ENCODE assay signal across 1 cellular context in the genomic region with DNA sequence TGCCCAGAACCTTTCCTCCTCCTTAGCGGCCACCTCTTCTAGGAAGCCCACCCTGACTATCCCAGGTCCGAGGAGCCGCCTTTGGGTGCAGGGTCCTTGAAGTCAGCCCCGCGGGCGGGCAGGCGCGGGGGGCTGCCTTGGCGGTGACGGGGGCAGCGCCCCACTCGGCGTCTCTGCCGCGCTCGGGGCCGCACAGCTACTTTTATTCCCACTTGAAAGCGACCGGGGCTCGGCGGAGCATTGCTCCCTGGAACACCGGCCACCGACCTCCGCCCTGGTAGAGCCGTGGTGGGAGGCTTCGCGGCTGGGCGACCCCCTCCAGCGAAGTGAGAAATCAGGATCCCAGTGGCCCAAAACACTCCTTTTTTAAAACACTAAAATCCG.
TF ChIP-seq lines count a peak whose summit lies in the region.

No MANE protein-coding gene starts in this region.

TF ChIP-seq in endothelial cell of umbilical vein, 7 proteins besides CTCF, POLR2A, EP300 and RAD21:
- TF ChIP-seq GATA2 (IDR thresholded peaks at IDR 0.05; ENCODE audit: insufficient read depth, insufficient read length, low read depth, low read length): no peak
- TF ChIP-seq JUN (IDR thresholded peaks at IDR 0.05; ENCODE audit: borderline replicate concordance, insufficient read depth, insufficient read length, low read depth): no peak
- TF ChIP-seq MYC (IDR thresholded peaks at IDR 0.05; ENCODE audit: low read depth, low read length): no peak
- no peak for TF ChIP-seq POLR2AphosphoS5 (IDR thresholded peaks at IDR 0.05; ENCODE audit: insufficient read depth, low read depth, low read length)
- no peak for TF ChIP-seq EZH2 (IDR thresholded peaks at IDR 0.05; ENCODE audit: borderline replicate concordance, low read depth, low read length, severe bottlenecking)
- TF ChIP-seq FOS (IDR thresholded peaks at IDR 0.05; ENCODE audit: borderline replicate concordance, insufficient read depth, low read length): no peak
- TF ChIP-seq, protein P1, sequence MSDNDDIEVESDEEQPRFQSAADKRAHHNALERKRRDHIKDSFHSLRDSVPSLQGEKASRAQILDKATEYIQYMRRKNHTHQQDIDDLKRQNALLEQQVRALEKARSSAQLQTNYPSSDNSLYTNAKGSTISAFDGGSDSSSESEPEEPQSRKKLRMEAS (IDR thresholded peaks at IDR 0.05; ENCODE audit: insufficient read depth, insufficient read length): no peak
